ENCODE assay signal across 9 cellular contexts in the genomic region with DNA sequence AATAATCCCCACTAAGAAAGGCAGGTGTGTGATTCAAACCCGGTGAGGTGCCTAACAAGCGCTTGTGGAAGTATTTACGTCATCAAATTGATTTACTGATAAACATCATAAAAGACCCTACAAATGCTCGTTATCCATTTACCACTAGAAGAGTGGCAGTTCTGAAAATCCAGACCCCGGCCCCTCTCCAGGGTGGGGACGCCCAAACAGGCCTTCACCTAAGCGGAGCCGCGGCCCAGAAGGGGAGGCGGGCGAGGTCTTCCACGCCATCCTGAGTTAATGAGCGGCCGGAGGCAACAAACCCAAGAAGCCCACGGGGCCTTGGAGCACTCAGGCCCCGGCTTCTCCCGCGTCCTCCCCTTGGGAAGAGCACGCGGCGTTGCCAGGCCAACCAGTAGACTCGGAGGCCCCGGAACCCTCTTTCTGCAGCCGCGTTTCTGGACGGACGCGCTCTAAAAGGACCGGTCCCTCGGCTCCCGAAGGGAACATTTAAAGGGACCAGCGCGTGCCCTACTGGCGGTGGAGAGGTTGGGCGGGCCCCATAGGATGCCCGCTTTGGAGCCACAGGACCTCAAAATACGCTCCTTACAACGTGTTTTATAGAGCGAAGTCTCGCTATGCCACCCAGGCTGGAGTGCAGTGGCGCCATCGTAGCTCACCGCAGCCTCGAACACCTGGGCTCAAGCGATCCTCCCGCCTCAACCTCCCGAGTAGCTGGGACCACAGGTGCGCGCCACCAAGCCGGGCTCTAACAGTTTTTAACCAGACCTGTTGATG. TPM values are rescaled to one million over a fixed set of nuclear protein-coding genes. Genes with fewer than 3 reads are reported as not detected.
DNase-seq lines count a peak whose midpoint lies in the region; ATAC-seq lines count a peak whose summit lies in the region.
"Had no signal": no experiment of that assay in that cellular context is flagged by ENCODE, and none has a peak within 500 bp of the region (broad histone marks: within the 10 kb centered on the region; RNA-seq: fewer than 3 reads in every experiment).

No MANE protein-coding gene starts in this region.

- H3K4me1 ChIP-seq in naive thymus-derived CD4-positive, alpha-beta T cell (ENCODE audit: control insufficient read depth in 2 of 2, insufficient read depth in 2 of 2, low read length in 2 of 2): peaks cover 6 to 7% of the 10 kb centered on the region in 2 donors

- no peaks in the 10 kb centered on the region for H3K9me3 Mint-ChIP-seq in activated T-helper 2 cell treated with anti-CD3 and anti-CD28 coated beads, Interferon-gamma antibody, Interleukin-2, Interleukin-4, amounts not matched to agents 10 μg/mL and 5 μg/mL and 100 μg/mL, durations not matched to agents 14 hours and 24 hours and 36 hours
- peaks cover 0 to 4% (median 0%) of the 10 kb centered on the region in 11 donors for H3K9me3 Mint-ChIP-seq in naive thymus-derived CD4-positive, alpha-beta T cell

- H3K36me3 ChIP-seq in naive thymus-derived CD4-positive, alpha-beta T cell (ENCODE audit: control insufficient read depth in 2 of 3, insufficient read depth in 3 of 3, low read length in 3 of 3): no peaks in the 10 kb centered on the region
- H3K36me3 ChIP-seq: BLaER1 had no signal

- H3K4me1 Mint-ChIP-seq in activated T-helper 2 cell treated with anti-CD3 and anti-CD28 coated beads, Interferon-gamma antibody, Interleukin-2, Interleukin-4, amounts not matched to agents 10 μg/mL and 5 μg/mL and 100 μg/mL, durations not matched to agents 14 hours and 24 hours and 36 hours (ENCODE audit: low read depth): peaks cover 14% of the 10 kb centered on the region
- peaks cover 6 to 29% (median 18%) of the 10 kb centered on the region in 7 donors for H3K4me1 Mint-ChIP-seq in naive thymus-derived CD4-positive, alpha-beta T cell

- POLR2A ChIA-PET in naive thymus-derived CD4-positive, alpha-beta T cell (lab: Charles Lee): interaction anchor here (0.7 to 1.2 kb wide), 2 partner anchors 9 to 12 kb away, joined by 3 to 4 read pairs; partner anchors contain the start of gene ZC3H14

- peak overlapping the region; percentile 49 for H3K4me3 ChIP-seq in naive thymus-derived CD4-positive, alpha-beta T cell (ENCODE audit: low read length)
- H3K4me3 ChIP-seq: BLaER1 had no signal

- peaks cover 31 to 36% of the 10 kb centered on the region in 2 donors for H3K27me3 ChIP-seq in naive thymus-derived CD4-positive, alpha-beta T cell (ENCODE audit: control insufficient read depth in 2 of 2, insufficient read depth in 2 of 2, low read length in 2 of 2)

- no peak overlapping the region for H3K27ac ChIP-seq in naive thymus-derived CD4-positive, alpha-beta T cell (ENCODE audit: low read depth, low read length)
- H3K27ac ChIP-seq: BLaER1 had no signal

- DNase-seq in NCI-H1436 (lab: John Stamatoyannopoulos, UW): peak; percentile 76
- no peak for DNase-seq in NCI-H1436 treated with DMSO at 0.1 percent for 48 hours (lab: John Stamatoyannopoulos, UW)
- DNase-seq in NCI-H460 (ENCODE audit: extremely low read depth, low read depth): peak; percentile 82
- DNase-seq in activated T-helper 2 cell treated with anti-CD3 and anti-CD28 coated beads, Interferon-gamma antibody, Interleukin-2, Interleukin-4, amounts not matched to agents 10 μg/mL and 5 μg/mL and 100 μg/mL, durations not matched to agents 14 hours and 24 hours and 36 hours (ENCODE audit: low spot score): no peak
- peak; percentile 64 for DNase-seq in fibroblast of the conjunctiva (ENCODE audit: low read depth)
- peak in 3 of 9 donors; percentile 31 to 59 (median 33) for DNase-seq in naive thymus-derived CD4-positive, alpha-beta T cell
- peak; percentile 69 for DNase-seq in stimulated activated naive CD8-positive, alpha-beta T cell treated with anti-CD3 and anti-CD28 coated beads, Interleukin-15, Interleukin-2, amounts not matched to agents 100 U/mL and 50 U/mL, for 24 hours

- no peaks in the 10 kb centered on the region for H3K36me3 Mint-ChIP-seq in activated T-helper 2 cell treated with anti-CD3 and anti-CD28 coated beads, Interferon-gamma antibody, Interleukin-2, Interleukin-4, amounts not matched to agents 10 μg/mL and 5 μg/mL and 100 μg/mL, durations not matched to agents 14 hours and 24 hours and 36 hours (ENCODE audit: low read depth)
- peaks cover 0 to 5% (median 0%) of the 10 kb centered on the region in 5 donors for H3K36me3 Mint-ChIP-seq in naive thymus-derived CD4-positive, alpha-beta T cell

- intact Hi-C loops in activated T-helper 2 cell treated with anti-CD3 and anti-CD28 coated beads, Interferon-gamma antibody, Interleukin-2, Interleukin-4, amounts not matched to agents 10 μg/mL and 5 μg/mL and 100 μg/mL, durations not matched to agents 14 hours and 24 hours and 36 hours (cut with micrococcal nuclease): loop anchor here (2.0 kb wide), 1 partner anchor 58 kb away; no protein-coding TSS in a partner anchor
- intact Hi-C loops in naive thymus-derived CD4-positive, alpha-beta T cell (cut with micrococcal nuclease): loop anchor here (5.0 to 10.0 kb wide), 3 partner anchors 164 to 864 kb away; partner anchors contain the start of genes SPATA7 (in 2 of the 2) and FOXN3 (in 1 of the 2)

- no peak overlapping the region for H3K27ac Mint-ChIP-seq in activated T-helper 2 cell treated with anti-CD3 and anti-CD28 coated beads, Interferon-gamma antibody, Interleukin-2, Interleukin-4, amounts not matched to agents 10 μg/mL and 5 μg/mL and 100 μg/mL, durations not matched to agents 14 hours and 24 hours and 36 hours
- no peak overlapping the region for H3K27ac Mint-ChIP-seq in naive thymus-derived CD4-positive, alpha-beta T cell

- CTCF ChIA-PET in naive thymus-derived CD4-positive, alpha-beta T cell (lab: Charles Lee): interaction anchor here (0.6 kb wide), 1 partner anchor 34 kb away, joined by 3 read pairs; no protein-coding TSS in a partner anchor

- ATAC-seq in naive thymus-derived CD4-positive, alpha-beta T cell: peak; percentile 43
- ATAC-seq in stimulated activated naive CD8-positive, alpha-beta T cell treated with anti-CD3 and anti-CD28 coated beads, Interleukin-15, Interleukin-2, amounts not matched to agents 100 U/mL and 50 U/mL, for 24 hours: peak; percentile 75
- no peak for ATAC-seq in HG03045 (IDR thresholded peaks at IDR 0.05; ENCODE audit: unreplicated experiment)

- H3K9me3 ChIP-seq in naive thymus-derived CD4-positive, alpha-beta T cell (ENCODE audit: control insufficient read depth in 2 of 3, low read length in 3 of 3): no peaks in the 10 kb centered on the region

- peaks cover 38% of the 10 kb centered on the region for H3K27me3 Mint-ChIP-seq in activated T-helper 2 cell treated with anti-CD3 and anti-CD28 coated beads, Interferon-gamma antibody, Interleukin-2, Interleukin-4, amounts not matched to agents 10 μg/mL and 5 μg/mL and 100 μg/mL, durations not matched to agents 14 hours and 24 hours and 36 hours (ENCODE audit: low read depth)
- H3K27me3 Mint-ChIP-seq in naive thymus-derived CD4-positive, alpha-beta T cell: peaks cover 40 to 46% (median 45%) of the 10 kb centered on the region in 5 donors

- H3K4me3 Mint-ChIP-seq in activated T-helper 2 cell treated with anti-CD3 and anti-CD28 coated beads, Interferon-gamma antibody, Interleukin-2, Interleukin-4, amounts not matched to agents 10 μg/mL and 5 μg/mL and 100 μg/mL, durations not matched to agents 14 hours and 24 hours and 36 hours (ENCODE audit: low read depth): peak overlapping the region; percentile 69
- peak overlapping the region; percentile 41 to 80 (median 71) for H3K4me3 Mint-ChIP-seq in naive thymus-derived CD4-positive, alpha-beta T cell

RNA-seq across cellular contexts. Expression of gene PTPN21, which starts 3.5 kb away (rescaled TPM):
- 3.8 and 5.0 TPM in 2 replicates for total RNA-seq in NCI-H460 (2014; rRNA removed; shearing (Covaris generic))
- 3.2 and 4.1 TPM in 2 replicates for polyA plus RNA-seq in NCI-H460 (2014; cell fraction: nucleus; rRNA removed)
- 0.32 and 0.34 TPM in 2 replicates for total RNA-seq in activated T-helper 2 cell treated with anti-CD3 and anti-CD28 coated beads, Interferon-gamma antibody, Interleukin-2, Interleukin-4, amounts not matched to agents 10 μg/mL and 5 μg/mL and 100 μg/mL, durations not matched to agents 14 hours and 24 hours and 36 hours
- under 1 TPM in 1 of 5 experiments, not detected in 4; 0.34 TPM for total RNA-seq in naive thymus-derived CD4-positive, alpha-beta T cell
- polyA plus RNA-seq in naive thymus-derived CD4-positive, alpha-beta T cell: not detected

RNA-seq across cellular contexts. Expression of gene ZC3H14, which starts 11.6 kb away (rescaled TPM):
- 93.1 and 97.8 TPM in 2 replicates for total RNA-seq in NCI-H460 (2014; rRNA removed; shearing (Covaris generic))
- 50.3 and 79.2 TPM in 2 replicates for polyA plus RNA-seq in NCI-H460 (2014; cell fraction: nucleus; rRNA removed)
- total RNA-seq in activated T-helper 2 cell treated with anti-CD3 and anti-CD28 coated beads, Interferon-gamma antibody, Interleukin-2, Interleukin-4, amounts not matched to agents 10 μg/mL and 5 μg/mL and 100 μg/mL, durations not matched to agents 14 hours and 24 hours and 36 hours: 59.8 and 60.3 TPM in 2 replicates
- 10 to 100 TPM; 40.1 to 66.2 (median 45.6) TPM for total RNA-seq in naive thymus-derived CD4-positive, alpha-beta T cell
- 10 to 100 TPM; 39.7 to 72.4 TPM for polyA plus RNA-seq in naive thymus-derived CD4-positive, alpha-beta T cell

Comparison
In these comparisons a context has a peak if more than half of its experiments do, and no peak if none do; other contexts are left out.
1. DNase-seq: peak in NCI-H1436 (single experiment), NCI-H460 (single experiment), fibroblast of the conjunctiva (single experiment) and stimulated activated naive CD8-positive, alpha-beta T cell treated with anti-CD3 and anti-CD28 coated beads, Interleukin-15, Interleukin-2, amounts not matched to agents 100 U/mL and 50 U/mL, for 24 hours (single experiment); none in NCI-H1436 treated with DMSO at 0.1 percent for 48 hours (single experiment) and activated T-helper 2 cell treated with anti-CD3 and anti-CD28 coated beads, Interferon-gamma antibody, Interleukin-2, Interleukin-4, amounts not matched to agents 10 μg/mL and 5 μg/mL and 100 μg/mL, durations not matched to agents 14 hours and 24 hours and 36 hours (single experiment).